Comparison of ENCODE assay signal across 18 cellular contexts in genomic region chr2:98734157-98734556, GRCh38. TPM values are rescaled to one million over a fixed set of nuclear protein-coding genes. Genes with fewer than 3 reads are reported as not detected.
DNase-seq lines count a peak whose midpoint lies in the region; ATAC-seq, FAIRE-seq and TF ChIP-seq lines count a peak whose summit lies in the region.
"Had no signal": no experiment of that assay in that cellular context is flagged by ENCODE, and none has a peak within 500 bp of the region (broad histone marks: within the 10 kb centered on the region; RNA-seq: fewer than 3 reads in every experiment).

No MANE protein-coding gene starts in this region.

- no peak overlapping the region for H3K9ac ChIP-seq in HepG2 (ENCODE audit: insufficient read depth, low read depth, low read length)

- TF ChIP-seq RAD21 in HepG2 (CRISPR knock-in tag; IDR thresholded peaks at IDR 0.05), result no peak

- H3K9me3 ChIP-seq in HepG2 (ENCODE audit: low read length), result no peaks in the 10 kb centered on the region
- H3K9me3 ChIP-seq in right lobe of liver, result no peaks in the 10 kb centered on the region
- no peaks in the 10 kb centered on the region for H3K9me3 ChIP-seq in stomach
- H3K9me3 ChIP-seq: body of pancreas, gastrocnemius medialis had no signal

- 90% methylated on average over 3 of the region's 3 CpGs for WGBS in HepG2 (ENCODE audit: low lambda C conversion rate)
- 63% methylated on average over 3 of the region's 3 CpGs for WGBS in right lobe of liver (ENCODE audit: insufficient coverage, low coverage, low lambda C conversion rate, missing lambda C conversion rate)
- 62 to 70% (median 65%) methylated on average over 3 of the region's 3 CpGs for WGBS in stomach, 5 donors

- DNase-seq in HepG2 (ENCODE audit: low spot score), result no peak
- DNase-seq in right lobe of liver, result no peak
- DNase-seq in T-cell, result peak in 2 of 34 experiments; percentile 14 to 26
- DNase-seq in effector CD4-positive, alpha-beta T cell, result peak; percentile 18
- no peak for DNase-seq in stomach
- DNase-seq in NCI-H226, result no peak
- no peak for DNase-seq in brain microvascular endothelial cell
- DNase-seq: body of pancreas; gastrocnemius medialis; IMR-90; NCI-H1694; NCI-H748 treated with DMSO at 0.1 percent for 48 hours; retina; stimulated activated CD4-positive, alpha-beta T cell treated with anti-CD3 and anti-CD28 coated beads, Interleukin-4, amount 100 ng/mL, for 24 hours; stimulated activated naive B cell treated with anti-CD40 and anti-IgM and Interleukin-4, amounts not matched to agents 10 μg/mL and 1 μg/mL and 100 μg/mL, for 72 hours had no signal

- no TSS peak for BruUV-seq in HepG2 (replicated peaks; lab: Mats Ljungman, UMichigan)

- H3K4me1 Mint-ChIP-seq in T-cell, result peaks cover 71 to 76% (median 75%) of the 10 kb centered on the region in 3 donors

- H3K9me3 Mint-ChIP-seq in T-cell, result no peaks in the 10 kb centered on the region

- H3K27me3 ChIP-seq in HepG2 (ENCODE audit: control insufficient read depth in 1 of 2, insufficient read depth in 2 of 2, low read length in 2 of 2), result no peaks in the 10 kb centered on the region; a peak in 1 of 5 replicates
- no peaks in the 10 kb centered on the region for H3K27me3 ChIP-seq in right lobe of liver
- H3K27me3 ChIP-seq in stomach, result no peaks in the 10 kb centered on the region
- peaks cover 14% of the 10 kb centered on the region for H3K27me3 ChIP-seq in brain microvascular endothelial cell (replicated peaks)
- H3K27me3 ChIP-seq: body of pancreas, gastrocnemius medialis had no signal

- TF ChIP-seq EP300 in HepG2 (IDR thresholded peaks at IDR 0.05; ENCODE audit: low read depth in 2 of 2, low read length in 2 of 2) (no peak), HepG2 (CRISPR knock-in tag; IDR thresholded peaks at IDR 0.05; ENCODE audit: borderline replicate concordance) (no peak), stomach (IDR thresholded peaks at IDR 0.05) (no peak)

- peak overlapping the region; percentile 96 to 97 for H3K27ac Mint-ChIP-seq in T-cell
- H3K27ac Mint-ChIP-seq: stimulated activated naive B cell treated with anti-CD40 and anti-IgM and Interleukin-4, amounts not matched to agents 10 μg/mL and 1 μg/mL and 100 μg/mL, for 72 hours had no signal

- H2AFZ ChIP-seq in HepG2 (ENCODE audit: low read length), result no peak overlapping the region

- H4K20me1 ChIP-seq in HepG2 (ENCODE audit: insufficient read depth, low read length), result no peaks in the 10 kb centered on the region

- in situ Hi-C loops in HepG2 (cut with HindIII; ENCODE audit: extremely low pct_ligation_motif_present, low pct_unique_long_range_greater_than_20kb), result loop anchor here (5.0 kb wide), 1 partner anchor 103 kb away; no protein-coding TSS in a partner anchor
- in situ Hi-C loops in brain microvascular endothelial cell (cut with HindIII; ENCODE audit: low pct_ligation_motif_present, low sequenced_read_pairs), result no loop called here

- peaks cover 7% of the 10 kb centered on the region for H3K36me3 Mint-ChIP-seq in T-cell

- H3K36me3 ChIP-seq in HepG2 (replicated peaks in 1 of 2; ENCODE audit: control insufficient read depth in 1 of 2, insufficient read depth in 2 of 2, low read length in 2 of 2) (no peaks in the 10 kb centered on the region), right lobe of liver (no peaks in the 10 kb centered on the region), stomach (no peaks in the 10 kb centered on the region), brain microvascular endothelial cell (replicated peaks) (no peaks in the 10 kb centered on the region)
- H3K36me3 ChIP-seq: gastrocnemius medialis had no signal

- POLR2A ChIA-PET in HepG2 (lab: Yijun Ruan, JAX), result interaction anchor here (0.7 to 2.1 kb wide), 7 partner anchors 11 to 150 kb away, joined by 3 to 24 read pairs (median 3); no protein-coding TSS in a partner anchor
- POLR2A ChIA-PET in T-cell (lab: Charles Lee), result interaction anchor here in 1 of 2 donors (0.6 to 1.2 kb wide), 4 partner anchors 8 to 438 kb away, joined by 3 to 10 read pairs (median 4); no protein-coding TSS in a partner anchor

- H3K27ac ChIP-seq in HepG2 (ENCODE audit: extremely low read length, insufficient read depth, low read length) (peak overlapping the region; percentile 47), right lobe of liver (no peak overlapping the region), stomach (peak overlapping the region in 3 of 5 donors; percentile 1 to 33 (median 1)), brain microvascular endothelial cell (no peak overlapping the region)
- H3K27ac ChIP-seq: gastrocnemius medialis had no signal

- peak overlapping the region; percentile 73 to 84 (median 79) for H3K4me3 Mint-ChIP-seq in T-cell

- H3K4me3 ChIP-seq in HepG2 (replicated peaks in 1 of 3; ENCODE audit: insufficient read depth in 1 of 3, low read depth in 2 of 3, low read length in 3 of 3) (no peak overlapping the region), right lobe of liver (no peak overlapping the region), stomach (no peak overlapping the region), brain microvascular endothelial cell (ENCODE audit: low read depth, low read length) (no peak overlapping the region)
- H3K4me3 ChIP-seq: body of pancreas, gastrocnemius medialis had no signal

- no peak for TF ChIP-seq POLR2A in HepG2 (IDR thresholded peaks at IDR 0.05; ENCODE audit: insufficient read depth in 1 of 2, low read depth in 2 of 2, low read length in 2 of 2)
- no peak for TF ChIP-seq POLR2A in right lobe of liver (IDR thresholded peaks at IDR 0.05)
- TF ChIP-seq POLR2A in stomach (IDR thresholded peaks at IDR 0.05), result no peak

- H3K27me3 Mint-ChIP-seq in T-cell, result no peaks in the 10 kb centered on the region

- ATAC-seq in HepG2 (no peak), right lobe of liver (no peak), T-cell (replicated peaks in 1 of 4) (peak in 1 of 4 experiments; percentile 16), HG03342 (IDR thresholded peaks at IDR 0.05; ENCODE audit: unreplicated experiment) (no peak)
- ATAC-seq: body of pancreas; gastrocnemius medialis; stimulated activated naive B cell treated with anti-CD40 and anti-IgM and Interleukin-4, amounts not matched to agents 10 μg/mL and 1 μg/mL and 100 μg/mL, for 72 hours had no signal

- no peak for FAIRE-seq in HepG2 (lab: Jason Lieb, UNC)
- FAIRE-seq: GM19239, islet of Langerhans had no signal

- peak overlapping the region; percentile 21 for H3K4me2 ChIP-seq in HepG2 (ENCODE audit: low read depth, low read length)

- H3K79me2 ChIP-seq in HepG2 (ENCODE audit: insufficient read depth, low read length), result peaks cover 30% of the 10 kb centered on the region

- intact Hi-C loops in HepG2 (cut with micrococcal nuclease; ENCODE audit: unreplicated experiment), result loop anchor here (5.0 kb wide), 1 partner anchor 33 kb away; no protein-coding TSS in a partner anchor
- intact Hi-C loops in right lobe of liver (cut with DNase I), result no loop called here
- intact Hi-C loops in stomach (cut with DNase I; ENCODE audit: low total_unique reads), result no loop called here

- peaks cover 79% of the 10 kb centered on the region for H3K4me1 ChIP-seq in HepG2 (ENCODE audit: insufficient read depth, low read length)
- H3K4me1 ChIP-seq in right lobe of liver, result peaks cover 0 to 10% (median 3%) of the 10 kb centered on the region in 4 donors
- peaks cover 8 to 41% (median 17%) of the 10 kb centered on the region in 4 donors for H3K4me1 ChIP-seq in stomach

- CTCF ChIA-PET in HepG2 (lab: Yijun Ruan, JAX; ENCODE audit: low intra/inter-chr PET ratio, low total read pairs), result no interaction called here
- CTCF ChIA-PET in T-cell (lab: Charles Lee), result interaction anchor here (0.7 to 1.3 kb wide), 3 partner anchors 9 to 87 kb away, joined by 3 to 6 read pairs (median 4); no protein-coding TSS in a partner anchor

- TF ChIP-seq CTCF in HepG2 (CRISPR knock-in tag; IDR thresholded peaks at IDR 0.05) (no peak), right lobe of liver (IDR thresholded peaks at IDR 0.05) (no peak), stomach (IDR thresholded peaks at IDR 0.05) (no peak), brain microvascular endothelial cell (IDR thresholded peaks at IDR 0.05; ENCODE audit: low read depth, low read length, missing control alignments) (no peak)

TF ChIP-seq in HepG2, 621 proteins besides CTCF, POLR2A, EP300 and RAD21:
- TF ChIP-seq ZNF530 (CRISPR knock-in tag; IDR thresholded peaks at IDR 0.05; ENCODE audit: low read depth) (no peak), ZNF256 (CRISPR knock-in tag; conservative IDR thresholded peaks at IDR 0.05) (no peak), NR2F6 (IDR thresholded peaks at IDR 0.05) (no peak), NR2F6 (CRISPR knock-in tag; IDR thresholded peaks at IDR 0.05) (0 out of 2 replicates have a peak, but pooled peaks have one; percentile 6)

RNA-seq across cellular contexts. Expression of gene MGAT4A, which starts 3.2 kb away (rescaled TPM):
- total RNA-seq in HepG2 (2016; rRNA removed; fragmentation: Illumina TruSeq; extraction: Trizol) (90.9 and 97.6 TPM in 2 replicates), right lobe of liver (10 to 100 TPM in 5 of 6 experiments, 1 to 10 TPM in 1; 7.8 to 16.0 (median 11.7) TPM), T-cell (100 to 1,000 TPM; 185 to 220 (median 199) TPM), stomach (10 to 100 TPM in 4 of 5 donors, 1 to 10 TPM in 1; 7.6 to 81.1 (median 37.5) TPM)
- 50.4 and 51.6 TPM in 2 replicates for total RNA-seq in HepG2 (2016; cell fraction: cytosol; rRNA removed; fragmentation: Illumina TruSeq; extraction: Trizol; ENCODE audit: low read depth)
- 92.4 and 95.8 TPM in 2 replicates for total RNA-seq in HepG2 (2016; cell fraction: insoluble cytoplasmic fraction; rRNA removed; fragmentation: Illumina TruSeq; extraction: Trizol)
- total RNA-seq in HepG2 (2016; cell fraction: membrane; rRNA removed; fragmentation: Illumina TruSeq; extraction: Trizol), result 77.5 and 91.0 TPM in 2 replicates
- total RNA-seq in HepG2 (2016; cell fraction: nucleus; rRNA removed; fragmentation: Illumina TruSeq; extraction: Trizol), result 116 and 118 TPM in 2 replicates
- polyA plus RNA-seq in HepG2 (2011; rRNA removed) (38.4 and 47.2 TPM in 2 replicates), stomach (1 to 10 TPM; 4.8 to 7.4 (median 6.0) TPM)
- polyA plus RNA-seq in HepG2 (2011; cell fraction: cytosol; rRNA removed), result 18.0 and 30.5 TPM in 2 replicates
- polyA plus RNA-seq in HepG2 (2011; cell fraction: nucleus; rRNA removed), result 26.7 and 31.3 TPM in 2 replicates
- polyA plus RNA-seq in HepG2 (2012), result 57.2 and 70.3 TPM in 2 replicates
- 40.5 and 43.0 TPM in 2 replicates for polyA plus RNA-seq in HepG2 (2016; cell fraction: cytosol; fragmentation: Illumina TruSeq; extraction: Trizol; ENCODE audit: low read depth)
- 43.1 and 44.6 TPM in 2 replicates for polyA plus RNA-seq in HepG2 (2016; cell fraction: insoluble cytoplasmic fraction; fragmentation: Illumina TruSeq; extraction: Trizol; ENCODE audit: low read depth)
- 40.4 and 43.5 TPM in 2 replicates for polyA plus RNA-seq in HepG2 (2016; cell fraction: membrane; fragmentation: Illumina TruSeq; extraction: Trizol; ENCODE audit: low read depth)
- polyA plus RNA-seq in HepG2 (2016; cell fraction: nucleus; fragmentation: Illumina TruSeq; extraction: Trizol; ENCODE audit: insufficient read depth, low read depth), result 58.4 and 61.2 TPM in 2 replicates
- 0.05 and 64.4 TPM in 2 replicates for polyA minus RNA-seq in HepG2 (2011; rRNA and poly(A)+ RNA removed; ENCODE audit: low replicate concordance)
- 52.3 and 65.5 TPM in 2 replicates for polyA minus RNA-seq in HepG2 (2011; cell fraction: cytosol; rRNA and poly(A)+ RNA removed)
- 154 and 209 TPM in 2 replicates for polyA minus RNA-seq in HepG2 (2011; cell fraction: nucleus; rRNA and poly(A)+ RNA removed)
- polyA plus RNA-seq: IMR-90 had no signal

Comparison
In these comparisons a context has a peak if more than half of its experiments do, and no peak if none do; other contexts are left out.
1. H3K27ac ChIP-seq: peak in HepG2 (single experiment) and stomach (3 of 5); none in right lobe of liver (0 of 3) and brain microvascular endothelial cell (single experiment).